ENCODE assay signal across 24 cellular contexts in the genomic region with DNA sequence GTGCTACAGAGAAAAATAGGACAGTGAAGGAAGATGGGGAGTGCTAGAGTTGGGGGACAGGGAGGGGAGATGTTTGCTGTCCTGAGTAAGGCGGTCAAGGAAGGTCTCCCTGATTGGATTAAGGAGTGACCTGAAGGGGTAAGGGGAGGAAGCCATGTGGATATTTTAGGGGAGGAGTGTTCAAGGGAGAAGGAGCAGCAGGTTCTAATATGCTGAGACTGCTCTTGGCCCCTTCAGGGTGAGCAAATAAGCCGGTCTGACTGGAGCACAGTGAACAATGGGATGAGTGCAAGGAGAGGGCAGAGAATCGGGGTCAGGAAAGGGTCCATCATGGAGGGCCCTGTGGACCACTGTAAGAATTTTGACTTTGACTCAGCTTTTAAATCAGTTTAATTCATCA.
"Had no signal": no experiment of that assay in that cellular context is flagged by ENCODE, and none has a peak within 500 bp of the region (broad histone marks: within the 10 kb centered on the region; RNA-seq: fewer than 3 reads in every experiment).

No MANE protein-coding gene starts in this region.

- H3K9me3 ChIP-seq: ovary, right atrium auricular region, stomach, testis, thyroid gland, transverse colon, upper lobe of right lung had no signal

- H3K36me3 ChIP-seq: left lung, lower lobe of right lung, ovary, right atrium auricular region, thyroid gland, transverse colon, upper lobe of right lung had no signal

- FAIRE-seq: islet of Langerhans, kidney, urothelium cell line had no signal

- H3K4me1 ChIP-seq: left lung, lower lobe of right lung, right atrium auricular region, stomach, testis, thyroid gland, transverse colon, upper lobe of right lung had no signal

- H3K27ac ChIP-seq: left lung, lower lobe of right lung, ovary, right atrium auricular region, skin epidermis, stomach, testis, thyroid gland, transverse colon, upper lobe of right lung had no signal

- DNase-seq: hypothalamus; immature natural killer cell; kidney; left colon; left lung; lower lobe of right lung; naive B cell; ovary; stimulated activated CD4-positive, alpha-beta T cell treated with anti-CD3 and anti-CD28 coated beads, Interleukin-12 subunit alpha, Interleukin-12 subunit beta, amount 100 ng/mL, for 4 hours; stimulated activated CD4-positive, alpha-beta T cell treated with anti-CD3 and anti-CD28 coated beads, Interleukin-15, amount 100 ng/mL, for 24 hours; stimulated activated CD4-positive, alpha-beta T cell treated with anti-CD3 and anti-CD28 coated beads, Interleukin-2, amount 100 ng/mL, for 24 hours; stimulated activated CD4-positive, alpha-beta T cell treated with anti-CD3 and anti-CD28 coated beads, Interleukin-4, amount 100 ng/mL, for 1 hour; stimulated activated naive B cell treated with anti-CD40 and anti-IgM and Interleukin-4, amounts not matched to agents 10 μg/mL and 1 μg/mL and 100 μg/mL, for 72 hours; stimulated activated naive CD8-positive, alpha-beta T cell treated with anti-CD3 and anti-CD28 coated beads, Interleukin-15, Interleukin-2, amounts not matched to agents 100 U/mL and 50 U/mL, for 24 hours; stomach; testis; thyroid gland; transverse colon; upper lobe of right lung had no signal

- H3K4me3 ChIP-seq: left lung, lower lobe of right lung, ovary, right atrium auricular region, skin epidermis, stomach, testis, thyroid gland, transverse colon, upper lobe of right lung had no signal

- ATAC-seq: left lung; lower lobe of right lung; sciatic nerve; stimulated activated naive B cell treated with anti-CD40 and anti-IgM and Interleukin-4, amounts not matched to agents 10 μg/mL and 1 μg/mL and 100 μg/mL, for 72 hours; stimulated activated naive CD8-positive, alpha-beta T cell treated with anti-CD3 and anti-CD28 coated beads, Interleukin-15, Interleukin-2, amounts not matched to agents 100 U/mL and 50 U/mL, for 24 hours; upper lobe of right lung had no signal

- H3K27me3 ChIP-seq: left lung, ovary, right atrium auricular region, stomach, testis, thyroid gland, transverse colon, upper lobe of right lung had no signal
